Comparison of ENCODE assay signal across 7 cellular contexts in the genomic region with DNA sequence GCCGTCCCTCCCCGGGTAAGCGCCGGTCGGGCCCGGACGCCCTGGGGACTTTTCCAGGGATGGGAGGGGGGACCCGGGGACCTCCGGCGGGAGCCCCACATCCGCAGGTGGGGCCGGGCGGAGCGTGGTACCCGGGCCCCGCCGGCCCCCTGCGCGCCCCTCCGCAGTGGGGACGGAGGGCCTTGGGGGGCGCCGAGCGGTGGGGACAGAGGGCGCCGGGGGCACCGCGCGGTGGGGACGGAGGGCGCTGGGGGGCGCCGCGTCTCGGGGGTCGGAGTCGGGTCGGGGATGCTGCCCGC. TPM values are rescaled to one million over a fixed set of nuclear protein-coding genes. Genes with fewer than 3 reads are reported as not detected.
A peak's percentile ranks its signal among the peaks of the same experiment; 100 is the strongest.
DNase-seq lines count a peak whose midpoint lies in the region; TF ChIP-seq lines count a peak whose summit lies in the region.

No MANE protein-coding gene starts in this region.

- H3K9me3 ChIP-seq in HAP-1 (no peaks in the 10 kb centered on the region), iPS-20b (ENCODE audit: insufficient read depth, low read depth, low read length) (no peaks in the 10 kb centered on the region), tibial nerve (no peaks in the 10 kb centered on the region)

- in situ Hi-C loops in HAP-1 (cut with MboI; ENCODE audit: low sequenced_read_pairs) (loop anchor here (10.0 kb wide), 2 partner anchors 175 to 215 kb away; no protein-coding TSS in a partner anchor), G401 (cut with HindIII; ENCODE audit: low sequenced_read_pairs) (no loop called here)

- H3K4me1 ChIP-seq in HAP-1, result peaks cover 23% of the 10 kb centered on the region
- H3K4me1 ChIP-seq in iPS-20b (ENCODE audit: insufficient read depth, low read length), result no peaks in the 10 kb centered on the region; the same call in 1 of the 2 replicates
- peaks cover 0 to 6% (median 5%) of the 10 kb centered on the region in 4 donors for H3K4me1 ChIP-seq in tibial nerve

- H3K36me3 ChIP-seq in HAP-1 (replicated peaks) (no peaks in the 10 kb centered on the region), iPS-20b (ENCODE audit: insufficient read depth, low read depth, low read length) (no peaks in the 10 kb centered on the region), tibial nerve (no peaks in the 10 kb centered on the region)

- DNase-seq in HAP-1 (ENCODE audit: low spot score in 2 of 2) (no peak), tibial nerve (ENCODE audit: low spot score in 2 of 2) (no peak), G401 (ENCODE audit: low spot score) (no peak), NCI-H526 (lab: John Stamatoyannopoulos, UW) (no peak), NCI-H524 (lab: John Stamatoyannopoulos, UW) (no peak)

- TF ChIP-seq EP300 in tibial nerve (IDR thresholded peaks at IDR 0.05), result no peak

- no peak for TF ChIP-seq POLR2A in tibial nerve (IDR thresholded peaks at IDR 0.05)

- TF ChIP-seq CTCF in VCaP (conservative IDR thresholded peaks at IDR 0.05), result no peak
- no peak for TF ChIP-seq CTCF in tibial nerve (IDR thresholded peaks at IDR 0.05)

- no peaks in the 10 kb centered on the region for H3K27me3 ChIP-seq in HAP-1 (ENCODE audit: low read depth)
- H3K27me3 ChIP-seq in iPS-20b (ENCODE audit: insufficient read depth, low read length), result peaks cover 56% of the 10 kb centered on the region
- H3K27me3 ChIP-seq in tibial nerve, result peaks cover 0 to 8% of the 10 kb centered on the region in 2 donors

- H3K27ac ChIP-seq in VCaP (peak overlapping the region; percentile 36; the same call in 1 of the 2 replicates), iPS-20b (ENCODE audit: low read length) (no peak overlapping the region), tibial nerve (peak overlapping the region; percentile 47 to 92 (median 86))

- no peak overlapping the region; the same call in 1 of the 2 replicates for H3K9ac ChIP-seq in iPS-20b (ENCODE audit: low read depth, low read length)

- H3K4me3 ChIP-seq in HAP-1, result peak overlapping the region; percentile 73
- H3K4me3 ChIP-seq in iPS-20b (ENCODE audit: low read length), result peak overlapping the region; percentile 63; the same call in 1 of the 2 replicates
- peak overlapping the region; percentile 44 to 79 (median 70) for H3K4me3 ChIP-seq in tibial nerve

- 1% methylated on average over 14 of the region's 39 CpGs; no CpG with 5 or more reads in 1 of the 2 donors for WGBS in tibial nerve, 2 donors

RNA-seq across cellular contexts. Expression of gene PLEKHG1, which starts 0.3 kb away (rescaled TPM):
- total RNA-seq in tibial nerve, result 10 to 100 TPM; 25.6 to 50.1 (median 39.7) TPM
- not detected in 2 replicates for total RNA-seq in G401 (2014; rRNA removed; shearing (Covaris generic))

Comparison
In these comparisons a context has a peak if more than half of its experiments do, and no peak if none do; other contexts are left out.
1. RNA of gene PLEKHG1, which starts 0.3 kb away (total RNA-seq): 25.6 to 50.1 TPM in tibial nerve; not detected in G401; every median in the first group is over 10 times any median in the second.
2. Peak in every context shown above with its lines, with median percentiles within 50 percentile points of each other: H3K4me3 ChIP-seq.